Comparison of ENCODE assay signal across 22 cellular contexts in genomic region chr9:74096420-74096819, GRCh38.
DNase-seq lines count a peak whose midpoint lies in the region; ATAC-seq, FAIRE-seq and TF ChIP-seq lines count a peak whose summit lies in the region.
"Had no signal": no experiment of that assay in that cellular context is flagged by ENCODE, and none has a peak within 500 bp of the region (broad histone marks: within the 10 kb centered on the region; RNA-seq: fewer than 3 reads in every experiment).

No MANE protein-coding gene starts in this region.

- H3K9me3 ChIP-seq in DND-41 (ENCODE audit: insufficient read depth, low read length, severe bottlenecking) (no peaks in the 10 kb centered on the region), kidney (ENCODE audit: control insufficient read depth in 1 of 2, low read length in 2 of 2) (no peaks in the 10 kb centered on the region), mesenchymal stem cell (ENCODE audit: control insufficient read depth, low read length) (peaks cover 2% of the 10 kb centered on the region), aorta (ENCODE audit: control insufficient read depth, low read length) (no peaks in the 10 kb centered on the region)
- H3K9me3 ChIP-seq: A549; BLaER1 treated with 17β-estradiol and CSF1 and Interleukin-3, amounts not matched to agents 10 nM and 100 nM; Caco-2 had no signal

- H3K36me3 ChIP-seq in DND-41 (ENCODE audit: insufficient read depth, low read length): no peaks in the 10 kb centered on the region
- no peaks in the 10 kb centered on the region for H3K36me3 ChIP-seq in kidney (ENCODE audit: control insufficient read depth in 1 of 2, insufficient read depth in 2 of 2, low read length in 2 of 2)
- H3K36me3 ChIP-seq in mesenchymal stem cell (ENCODE audit: control insufficient read depth in 1 of 2, insufficient read depth in 2 of 2, low read depth in 1 of 2, low read length in 2 of 2): no peaks in the 10 kb centered on the region
- H3K36me3 ChIP-seq in aorta (ENCODE audit: control insufficient read depth in 1 of 2, insufficient read depth in 2 of 2, low read length in 1 of 2): no peaks in the 10 kb centered on the region
- H3K36me3 ChIP-seq: BLaER1 treated with 17β-estradiol and CSF1 and Interleukin-3, amounts not matched to agents 10 nM and 100 nM had no signal

- H2BK15ac ChIP-seq in mesenchymal stem cell (ENCODE audit: low read depth, poor library complexity, severe bottlenecking): no peak overlapping the region

- intact Hi-C loops in kidney (cut with DNase I) (no loop called here), aorta (cut with DNase I) (no loop called here)

- TF ChIP-seq CTCF in DND-41 (IDR thresholded peaks at IDR 0.05; ENCODE audit: borderline replicate concordance, extremely low read depth, low read length, poor library complexity, severe bottlenecking) (no peak), kidney (IDR thresholded peaks at IDR 0.05; ENCODE audit: borderline replicate concordance, extremely low read depth, insufficient read depth) (no peak)

- H3K4me1 ChIP-seq in DND-41 (ENCODE audit: insufficient read depth, low read length) (peaks cover 29% of the 10 kb centered on the region), kidney (ENCODE audit: control insufficient read depth in 1 of 2, insufficient read depth in 1 of 2, low read depth in 1 of 2, low read length in 2 of 2) (no peaks in the 10 kb centered on the region), mesenchymal stem cell (ENCODE audit: control insufficient read depth, insufficient read depth, low read depth, low read length) (no peaks in the 10 kb centered on the region), aorta (ENCODE audit: control insufficient read depth in 1 of 2, insufficient read depth in 2 of 2, low read length in 2 of 2) (no peaks in the 10 kb centered on the region)
- H3K4me1 ChIP-seq: A549; BLaER1 treated with 17β-estradiol and CSF1 and Interleukin-3, amounts not matched to agents 10 nM and 100 nM; Caco-2 had no signal

- H3K23ac ChIP-seq in mesenchymal stem cell (ENCODE audit: low read length in 2 of 2): no peak overlapping the region

- no peaks in the 10 kb centered on the region for H3K79me1 ChIP-seq in mesenchymal stem cell (replicated peaks; ENCODE audit: low read length, poor library complexity, severe bottlenecking)

- peak; percentile 74 for FAIRE-seq in kidney (lab: Jason Lieb, UNC)
- FAIRE-seq: A549, D721Med, GM12878, GM12892, GM18507 had no signal

- H3K4me3 ChIP-seq in DND-41 (ENCODE audit: low read depth in 1 of 2, low read length in 2 of 2): no peak overlapping the region
- no peak overlapping the region for H3K4me3 ChIP-seq in Jurkat, Clone E6-1 (ENCODE audit: low read length)
- H3K4me3 ChIP-seq in kidney (ENCODE audit: low read length in 2 of 2): no peak overlapping the region
- H3K4me3 ChIP-seq in mesenchymal stem cell (ENCODE audit: insufficient read depth in 1 of 2, low read depth in 1 of 2, low read length in 2 of 2): no peak overlapping the region
- no peak overlapping the region for H3K4me3 ChIP-seq in aorta (ENCODE audit: low read length in 2 of 2)
- H3K4me3 ChIP-seq: A549; BLaER1 treated with 17β-estradiol and CSF1 and Interleukin-3, amounts not matched to agents 10 nM and 100 nM; GM12878 had no signal

- H3K4me2 ChIP-seq in DND-41 (ENCODE audit: insufficient read depth, low read length): peak overlapping the region; percentile 15
- no peak overlapping the region for H3K4me2 ChIP-seq in mesenchymal stem cell (ENCODE audit: low read length, poor library complexity, severe bottlenecking)
- H3K4me2 ChIP-seq: A549; BLaER1 treated with 17β-estradiol and CSF1 and Interleukin-3, amounts not matched to agents 10 nM and 100 nM had no signal

- H3K27ac ChIP-seq in DND-41 (ENCODE audit: low read length) (peak overlapping the region; percentile 70), kidney (ENCODE audit: low read depth in 2 of 2, low read length in 2 of 2) (no peak overlapping the region), mesenchymal stem cell (ENCODE audit: low read length, poor library complexity, severe bottlenecking) (no peak overlapping the region), aorta (ENCODE audit: low read depth in 1 of 2, low read length in 2 of 2) (no peak overlapping the region)
- H3K27ac ChIP-seq: 22Rv1; A549; BLaER1 treated with 17β-estradiol and CSF1 and Interleukin-3, amounts not matched to agents 10 nM and 100 nM; C4-2B had no signal

- no peak overlapping the region for H4K91ac ChIP-seq in mesenchymal stem cell (ENCODE audit: low read length)

- no peaks in the 10 kb centered on the region for H3K79me2 ChIP-seq in DND-41 (ENCODE audit: insufficient read depth, low read length)

- H2BK5ac ChIP-seq in mesenchymal stem cell (ENCODE audit: low read depth, low read length, poor library complexity, severe bottlenecking): no peak overlapping the region

- 93% methylated on average over 2 of the region's 2 CpGs for WGBS in mesenchymal stem cell
- WGBS in aorta, 2 donors: 81 to 90% methylated on average over 2 of the region's 2 CpGs

- H2AFZ ChIP-seq in DND-41 (ENCODE audit: low read depth, low read length): 0 out of 2 replicates have a peak overlapping the region, but pooled peaks have one; percentile 48
- no peak overlapping the region for H2AFZ ChIP-seq in mesenchymal stem cell (ENCODE audit: low read depth, low read length)

- H3K27me3 ChIP-seq in DND-41 (ENCODE audit: insufficient read depth, low read length, poor library complexity) (no peaks in the 10 kb centered on the region), mesenchymal stem cell (ENCODE audit: control insufficient read depth in 1 of 2, insufficient read depth in 1 of 2, low read length in 2 of 2) (no peaks in the 10 kb centered on the region), aorta (ENCODE audit: control insufficient read depth in 1 of 2, insufficient read depth in 2 of 2, low read length in 1 of 2) (no peaks in the 10 kb centered on the region)
- H3K27me3 ChIP-seq: BLaER1 treated with 17β-estradiol and CSF1 and Interleukin-3, amounts not matched to agents 10 nM and 100 nM had no signal

- H2AK5ac ChIP-seq in mesenchymal stem cell (ENCODE audit: low read length, severe bottlenecking): no peak overlapping the region

- no peak overlapping the region for H2BK120ac ChIP-seq in mesenchymal stem cell (ENCODE audit: low read depth, low read length)

- no peak overlapping the region for H3K18ac ChIP-seq in mesenchymal stem cell (ENCODE audit: low read depth in 1 of 2, low read length in 2 of 2)

- H4K8ac ChIP-seq in mesenchymal stem cell (ENCODE audit: low read length): no peak overlapping the region

- ATAC-seq in DND-41 (ENCODE audit: insufficient read depth, low read depth) (peak; percentile 85), aorta (ENCODE audit: low FRiP score) (no peak)
- ATAC-seq: A549; CD8-positive, alpha-beta T cell; GM12878 had no signal

- DNase-seq in DND-41 (peak; percentile 50), kidney (no peak), mesenchymal stem cell (no peak), aorta (no peak), NCI-H1694 (lab: John Stamatoyannopoulos, UW) (no peak)
- DNase-seq in Jurkat, Clone E6-1 (ENCODE audit: low read depth, low spot score): peak; percentile 17
- DNase-seq: AML-193; Caco-2; Calu3; CD4-positive, alpha-beta T cell; CD8-positive, alpha-beta T cell; DMS79 treated with DMSO at 0.1 percent for 48 hours; EL; GDM1 had no signal

- H4K20me1 ChIP-seq in DND-41 (ENCODE audit: insufficient read depth, low read length): no peaks in the 10 kb centered on the region
- H4K20me1 ChIP-seq: BLaER1 treated with 17β-estradiol and CSF1 and Interleukin-3, amounts not matched to agents 10 nM and 100 nM had no signal

- no peak overlapping the region for H3K4ac ChIP-seq in mesenchymal stem cell (ENCODE audit: low read depth in 1 of 2, low read length in 2 of 2)

- H3K14ac ChIP-seq in mesenchymal stem cell (ENCODE audit: low read length in 2 of 2): no peak overlapping the region

- no peak overlapping the region for H2BK12ac ChIP-seq in mesenchymal stem cell (ENCODE audit: low read length in 2 of 2)

- H3K9ac ChIP-seq in DND-41 (ENCODE audit: low read depth, low read length) (peak overlapping the region; percentile 8; the same call in 1 of the 2 replicates), kidney (ENCODE audit: low read length in 2 of 2) (no peak overlapping the region), mesenchymal stem cell (ENCODE audit: low read length) (no peak overlapping the region)
- H3K9ac ChIP-seq: BLaER1 treated with 17β-estradiol and CSF1 and Interleukin-3, amounts not matched to agents 10 nM and 100 nM had no signal

Comparison
In these comparisons a context has a peak if more than half of its experiments do, and no peak if none do; other contexts are left out.
1. DNase-seq: peak in DND-41 (single experiment) and Jurkat, Clone E6-1 (single experiment); none in kidney (single experiment), mesenchymal stem cell (single experiment), aorta (0 of 2) and NCI-H1694 (single experiment).